ENCODE assay signal across 13 cellular contexts in the genomic region with DNA sequence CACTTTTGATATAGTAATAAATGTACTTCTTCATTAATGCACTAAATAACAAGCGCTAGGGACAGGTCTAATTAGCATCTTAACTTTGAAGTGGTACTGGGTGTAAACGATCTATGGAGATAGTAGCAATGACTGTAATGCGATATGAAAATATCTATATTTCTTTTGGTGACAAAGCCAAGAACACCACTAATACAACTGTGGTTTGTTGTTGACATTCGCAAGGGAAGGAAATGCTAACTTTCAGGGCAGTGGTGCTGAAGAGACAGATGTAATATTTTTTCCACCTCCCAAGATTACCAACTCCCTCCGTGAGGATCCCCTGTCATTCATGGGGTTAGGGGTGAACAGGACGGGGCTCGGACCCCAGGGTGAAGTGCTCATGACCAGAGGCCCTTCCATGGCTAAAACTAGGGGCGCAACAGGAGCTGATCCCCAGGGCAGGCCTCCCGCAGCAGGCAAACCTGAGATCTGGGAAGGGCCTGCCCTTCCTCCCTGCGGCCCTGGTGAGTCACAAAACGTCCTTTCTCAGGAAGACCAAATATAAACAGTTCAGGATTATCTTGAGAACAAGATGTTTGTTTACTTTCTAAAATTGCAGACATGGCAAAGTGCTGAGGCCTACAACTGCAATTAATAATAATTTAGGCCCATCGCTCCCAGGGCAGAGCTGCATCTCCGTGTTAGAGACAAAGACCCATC.
DNase-seq lines count a peak whose midpoint lies in the region; ATAC-seq and TF ChIP-seq lines count a peak whose summit lies in the region.
"Had no signal": no experiment of that assay in that cellular context is flagged by ENCODE, and none has a peak within 500 bp of the region (broad histone marks: within the 10 kb centered on the region; RNA-seq: fewer than 3 reads in every experiment).

No MANE protein-coding gene starts in this region.

- WGBS in sigmoid colon, 2 donors, result 75% methylated on average over 13 of the region's 13 CpGs

- intact Hi-C loops in sigmoid colon (cut with DNase I) (no loop called here), tibial artery (cut with DNase I; ENCODE audit: low total_unique reads) (no loop called here)

- H3K9me3 ChIP-seq in sigmoid colon (no peaks in the 10 kb centered on the region), tibial artery (no peaks in the 10 kb centered on the region)
- H3K9me3 ChIP-seq: thoracic aorta had no signal

- peak in 1 of 4 donors; percentile 19 for TF ChIP-seq EP300 in sigmoid colon (IDR thresholded peaks at IDR 0.05)

- H3K27ac ChIP-seq in RWPE1 (no peak overlapping the region), sigmoid colon (peak overlapping the region in 3 of 4 donors; percentile 11 to 55 (median 17)), tibial artery (no peak overlapping the region)
- H3K27ac ChIP-seq: thoracic aorta had no signal

- no peaks in the 10 kb centered on the region for H3K9me3 Mint-ChIP-seq in activated T-cell treated with anti-CD3 and anti-CD28 coated beads, Interleukin-2, amount 50 U/mL, for 72 hours
- H3K9me3 Mint-ChIP-seq in activated CD4-positive, alpha-beta T cell treated with anti-CD3 and anti-CD28 coated beads, Interleukin-2, amount 10 ng/mL, durations not matched to agents 7 days and 5 days, result no peaks in the 10 kb centered on the region

- CTCF ChIA-PET in RWPE1 (lab: Yijun Ruan, JAX), result interaction anchor here (0.8 kb wide), 1 partner anchor 9 kb away, joined by 4 read pairs; no protein-coding TSS in a partner anchor
- CTCF ChIA-PET in activated CD4-positive, alpha-beta T cell treated with anti-CD3 and anti-CD28 coated beads, Interleukin-2, amount 10 ng/mL, durations not matched to agents 7 days and 5 days (lab: Charles Lee), result interaction anchor here (1.3 kb wide), 1 partner anchor 14 kb away, joined by 3 read pairs; no protein-coding TSS in a partner anchor

- no peak overlapping the region for H3K4me3 ChIP-seq in sigmoid colon
- no peak overlapping the region for H3K4me3 ChIP-seq in tibial artery
- H3K4me3 ChIP-seq: thoracic aorta had no signal

- H3K27me3 Mint-ChIP-seq in activated T-cell treated with anti-CD3 and anti-CD28 coated beads, Interleukin-2, amount 50 U/mL, for 72 hours (ENCODE audit: low read depth), result no peaks in the 10 kb centered on the region
- H3K27me3 Mint-ChIP-seq in activated CD4-positive, alpha-beta T cell treated with anti-CD3 and anti-CD28 coated beads, Interleukin-2, amount 10 ng/mL, durations not matched to agents 7 days and 5 days, result no peaks in the 10 kb centered on the region

- H3K36me3 ChIP-seq in sigmoid colon (no peaks in the 10 kb centered on the region), tibial artery (no peaks in the 10 kb centered on the region)
- H3K36me3 ChIP-seq: thoracic aorta had no signal

- H3K27ac Mint-ChIP-seq in activated T-cell treated with anti-CD3 and anti-CD28 coated beads, Interleukin-2, amount 50 U/mL, for 72 hours, result no peak overlapping the region
- H3K27ac Mint-ChIP-seq in activated CD4-positive, alpha-beta T cell treated with anti-CD3 and anti-CD28 coated beads, Interleukin-2, amount 10 ng/mL, durations not matched to agents 7 days and 5 days, result no peak overlapping the region

- DNase-seq in GM04503 (ENCODE audit: low read depth) (peak; percentile 31), RWPE1 (ENCODE audit: low spot score) (peak; percentile 70), fibroblast of gingiva (ENCODE audit: low read depth) (peak; percentile 86), sigmoid colon (no peak), tibial artery (no peak), SIG-M5 (lab: John Stamatoyannopoulos, UW) (no peak)
- no peak for DNase-seq in activated T-cell treated with anti-CD3 and anti-CD28 coated beads, Interleukin-2, amount 50 U/mL, for 72 hours
- no peak for DNase-seq in activated CD4-positive, alpha-beta T cell treated with anti-CD3 and anti-CD28 coated beads, Interleukin-2, amount 10 ng/mL, durations not matched to agents 7 days and 5 days
- DNase-seq: cortex of kidney, left colon, MV-4-11, SHP77 had no signal

- no peak for TF ChIP-seq POLR2A in sigmoid colon (IDR thresholded peaks at IDR 0.05)

- H3K27me3 ChIP-seq in sigmoid colon (no peaks in the 10 kb centered on the region), tibial artery (no peaks in the 10 kb centered on the region)

- H3K4me1 ChIP-seq in sigmoid colon (no peaks in the 10 kb centered on the region), tibial artery (no peaks in the 10 kb centered on the region)

- H3K4me1 Mint-ChIP-seq in activated T-cell treated with anti-CD3 and anti-CD28 coated beads, Interleukin-2, amount 50 U/mL, for 72 hours (ENCODE audit: low read depth), result peaks cover 26% of the 10 kb centered on the region
- H3K4me1 Mint-ChIP-seq in activated CD4-positive, alpha-beta T cell treated with anti-CD3 and anti-CD28 coated beads, Interleukin-2, amount 10 ng/mL, durations not matched to agents 7 days and 5 days, result peaks cover 17% of the 10 kb centered on the region

- ATAC-seq in activated T-cell treated with anti-CD3 and anti-CD28 coated beads, Interleukin-2, amount 50 U/mL, for 72 hours (replicated peaks in 1 of 2), result no peak
- ATAC-seq: left colon had no signal

- H3K4me3 Mint-ChIP-seq in activated T-cell treated with anti-CD3 and anti-CD28 coated beads, Interleukin-2, amount 50 U/mL, for 72 hours, result no peak overlapping the region
- H3K4me3 Mint-ChIP-seq in activated CD4-positive, alpha-beta T cell treated with anti-CD3 and anti-CD28 coated beads, Interleukin-2, amount 10 ng/mL, durations not matched to agents 7 days and 5 days, result no peak overlapping the region

- POLR2A ChIA-PET in RWPE1 (lab: Yijun Ruan, JAX; ENCODE audit: low non-redundant PET), result no interaction called here
- POLR2A ChIA-PET in activated CD4-positive, alpha-beta T cell treated with anti-CD3 and anti-CD28 coated beads, Interleukin-2, amount 10 ng/mL, durations not matched to agents 7 days and 5 days (lab: Charles Lee), result no interaction called here

- no peaks in the 10 kb centered on the region for H3K36me3 Mint-ChIP-seq in activated T-cell treated with anti-CD3 and anti-CD28 coated beads, Interleukin-2, amount 50 U/mL, for 72 hours (ENCODE audit: insufficient read depth in 2 of 2)
- H3K36me3 Mint-ChIP-seq in activated CD4-positive, alpha-beta T cell treated with anti-CD3 and anti-CD28 coated beads, Interleukin-2, amount 10 ng/mL, durations not matched to agents 7 days and 5 days (ENCODE audit: low read depth), result no peaks in the 10 kb centered on the region

- TF ChIP-seq CTCF in RWPE1 (conservative IDR thresholded peaks at IDR 0.05; ENCODE audit: low read depth) (no peak), sigmoid colon (IDR thresholded peaks at IDR 0.05) (no peak), tibial artery (IDR thresholded peaks at IDR 0.05) (no peak)

Comparison
In these comparisons a context has a peak if more than half of its experiments do, and no peak if none do; other contexts are left out.
1. DNase-seq: peak in GM04503 (single experiment), RWPE1 (single experiment) and fibroblast of gingiva (single experiment); none in sigmoid colon (single experiment), tibial artery (0 of 2), SIG-M5 (single experiment), activated T-cell treated with anti-CD3 and anti-CD28 coated beads, Interleukin-2, amount 50 U/mL, for 72 hours (0 of 2) and activated CD4-positive, alpha-beta T cell treated with anti-CD3 and anti-CD28 coated beads, Interleukin-2, amount 10 ng/mL, durations not matched to agents 7 days and 5 days (single experiment).
2. H3K27ac ChIP-seq: peak in sigmoid colon (3 of 4); none in RWPE1 (single experiment) and tibial artery (0 of 2).